15 cellular contexts compared by ENCODE assay signal in genomic region chr7:78673272-78673671, GRCh38.
DNase-seq lines count a peak whose midpoint lies in the region; ATAC-seq, FAIRE-seq and TF ChIP-seq lines count a peak whose summit lies in the region.
"Had no signal": no experiment of that assay in that cellular context is flagged by ENCODE, and none has a peak within 500 bp of the region (broad histone marks: within the 10 kb centered on the region; RNA-seq: fewer than 3 reads in every experiment).

No MANE protein-coding gene starts in this region.

- POLR2A ChIA-PET in CD8-positive, alpha-beta T cell (lab: Charles Lee) = no interaction called here

- no peaks in the 10 kb centered on the region for H3K9me3 ChIP-seq in stomach
- no peaks in the 10 kb centered on the region for H3K9me3 ChIP-seq in CD8-positive, alpha-beta T cell (ENCODE audit: low read length)
- H3K9me3 ChIP-seq: Caco-2 had no signal

- no peak overlapping the region for H3K4me3 Mint-ChIP-seq in chondrocyte (ENCODE audit: unreplicated experiment)
- no peak overlapping the region for H3K4me3 Mint-ChIP-seq in CD8-positive, alpha-beta T cell

- TF ChIP-seq CTCF in stomach (IDR thresholded peaks at IDR 0.05) (no peak), D721Med (IDR thresholded peaks at IDR 0.05; ENCODE audit: insufficient read depth, missing control alignments) (no peak), chondrocyte (IDR thresholded peaks at IDR 0.05) (no peak)
- no peak for TF ChIP-seq CTCF in CD8-positive, alpha-beta T cell (IDR thresholded peaks at IDR 0.05)

- no peak for TF ChIP-seq POLR2A in stomach (IDR thresholded peaks at IDR 0.05)

- peaks cover 6% of the 10 kb centered on the region for H3K9me3 Mint-ChIP-seq in chondrocyte (ENCODE audit: low read depth)
- peaks cover 3% of the 10 kb centered on the region for H3K9me3 Mint-ChIP-seq in CD8-positive, alpha-beta T cell

- no peak overlapping the region for H3K27ac Mint-ChIP-seq in chondrocyte (ENCODE audit: unreplicated experiment)
- no peak overlapping the region for H3K27ac Mint-ChIP-seq in CD8-positive, alpha-beta T cell

- DNase-seq in DMS79 treated with DMSO at 0.1 percent for 48 hours (lab: John Stamatoyannopoulos, UW) = peak; percentile 85
- peak; percentile 5 for DNase-seq in NCI-H1105 treated with DMSO at 0.1 percent for 48 hours (lab: John Stamatoyannopoulos, UW)
- DNase-seq in cerebellar cortex (ENCODE audit: low spot score) = peak; percentile 23
- peak; percentile 53 for DNase-seq in stomach
- no peak for DNase-seq in D721Med (ENCODE audit: insufficient read length, low spot score)
- DNase-seq in chondrocyte (ENCODE audit: low spot score) = no peak
- DNase-seq in CD8-positive, alpha-beta T cell = no peak
- DNase-seq: Caco-2, NCI-H1048, NCI-H1694, NCI-H510A, T-helper 2 cell had no signal

- no peaks in the 10 kb centered on the region for H3K4me1 ChIP-seq in stomach
- H3K4me1 ChIP-seq in CD8-positive, alpha-beta T cell (ENCODE audit: insufficient read depth, low read length) = no peaks in the 10 kb centered on the region
- H3K4me1 ChIP-seq: Caco-2 had no signal

- CTCF ChIA-PET in CD8-positive, alpha-beta T cell (lab: Charles Lee) = no interaction called here

- H3K36me3 ChIP-seq in stomach = no peaks in the 10 kb centered on the region
- H3K36me3 ChIP-seq in CD8-positive, alpha-beta T cell (ENCODE audit: insufficient read depth, low read length) = no peaks in the 10 kb centered on the region

- H3K4me1 Mint-ChIP-seq in chondrocyte (ENCODE audit: low read depth) = no peaks in the 10 kb centered on the region
- no peaks in the 10 kb centered on the region for H3K4me1 Mint-ChIP-seq in CD8-positive, alpha-beta T cell (ENCODE audit: low read depth)

- no peak for ATAC-seq in CD8-positive, alpha-beta T cell

- H3K27me3 Mint-ChIP-seq in chondrocyte (ENCODE audit: low read depth) = no peaks in the 10 kb centered on the region
- no peaks in the 10 kb centered on the region for H3K27me3 Mint-ChIP-seq in CD8-positive, alpha-beta T cell (ENCODE audit: low read depth)

- no peaks in the 10 kb centered on the region for H3K27me3 ChIP-seq in stomach
- H3K27me3 ChIP-seq in CD8-positive, alpha-beta T cell (ENCODE audit: insufficient read depth, low read length) = no peaks in the 10 kb centered on the region

- TF ChIP-seq EP300 in stomach (IDR thresholded peaks at IDR 0.05) = no peak

- H3K27ac ChIP-seq in stomach = no peak overlapping the region
- no peak overlapping the region for H3K27ac ChIP-seq in CD8-positive, alpha-beta T cell (ENCODE audit: low read depth, low read length)
- H3K27ac ChIP-seq: KMS-11, RWPE1 had no signal

- no peaks in the 10 kb centered on the region for H3K36me3 Mint-ChIP-seq in chondrocyte (ENCODE audit: low read depth)
- no peaks in the 10 kb centered on the region for H3K36me3 Mint-ChIP-seq in CD8-positive, alpha-beta T cell

- FAIRE-seq in D721Med (lab: Jason Lieb, UNC) = no peak
- FAIRE-seq: H1 had no signal

- H3K4me3 ChIP-seq in stomach = no peak overlapping the region
- no peak overlapping the region for H3K4me3 ChIP-seq in CD8-positive, alpha-beta T cell (ENCODE audit: low read depth, low read length)

- intact Hi-C loops in stomach (cut with DNase I; ENCODE audit: low total_unique reads) = no loop called here
- intact Hi-C loops in CD8-positive, alpha-beta T cell (cut with DNase I, micrococcal nuclease) = no loop called here

Comparison
In these comparisons a context has a peak if more than half of its experiments do, and no peak if none do; other contexts are left out.
1. DNase-seq: peak in DMS79 treated with DMSO at 0.1 percent for 48 hours (single experiment), NCI-H1105 treated with DMSO at 0.1 percent for 48 hours (single experiment), cerebellar cortex (single experiment) and stomach (single experiment); none in D721Med (single experiment), chondrocyte (single experiment) and CD8-positive, alpha-beta T cell (0 of 7).